ENCODE assay signal across 11 cellular contexts in genomic region chr6:11202513-11203305, GRCh38. TPM values are rescaled to one million over a fixed set of nuclear protein-coding genes. Genes with fewer than 3 reads are reported as not detected.
DNase-seq lines count a peak whose midpoint lies in the region; ATAC-seq and TF ChIP-seq lines count a peak whose summit lies in the region.
"Had no signal": no experiment of that assay in that cellular context is flagged by ENCODE, and none has a peak within 500 bp of the region (broad histone marks: within the 10 kb centered on the region; RNA-seq: fewer than 3 reads in every experiment).

No MANE protein-coding gene starts in this region.

- no peaks in the 10 kb centered on the region for H3K9me3 Mint-ChIP-seq in activated naive CD4-positive, alpha-beta T cell treated with anti-CD3 and anti-CD28 coated beads, Interleukin-2, amount 50 U/mL, for 24 hours
- no peaks in the 10 kb centered on the region for H3K9me3 Mint-ChIP-seq in memory B cell

- no peak for TF ChIP-seq POLR2A in upper lobe of left lung (IDR thresholded peaks at IDR 0.05)

- no peak for ATAC-seq in memory B cell (ENCODE audit: low read depth)
- ATAC-seq in upper lobe of left lung (ENCODE audit: low FRiP score in 2 of 2), result no peak
- ATAC-seq: foreskin keratinocyte had no signal

- H3K4me1 ChIP-seq in upper lobe of left lung, result peaks cover 77 to 90% (median 82%) of the 10 kb centered on the region in 4 donors

- WGBS in upper lobe of left lung, 2 donors, result 55 to 59% methylated on average over 9 of the region's 9 CpGs

- peak overlapping the region; percentile 73 for H3K4me3 Mint-ChIP-seq in activated naive CD4-positive, alpha-beta T cell treated with anti-CD3 and anti-CD28 coated beads, Interleukin-2, amount 50 U/mL, for 24 hours
- no peak overlapping the region for H3K4me3 Mint-ChIP-seq in memory B cell

- peak overlapping the region; percentile 65 for H3K27ac ChIP-seq in brain microvascular endothelial cell
- H3K27ac ChIP-seq in upper lobe of left lung, result peak overlapping the region; percentile 37 to 71 (median 56)
- H3K27ac ChIP-seq: foreskin keratinocyte had no signal

- peaks cover 26% of the 10 kb centered on the region for H3K36me3 Mint-ChIP-seq in activated naive CD4-positive, alpha-beta T cell treated with anti-CD3 and anti-CD28 coated beads, Interleukin-2, amount 50 U/mL, for 24 hours
- H3K36me3 Mint-ChIP-seq in memory B cell, result peaks cover 40% of the 10 kb centered on the region

- no peak for TF ChIP-seq EP300 in upper lobe of left lung (IDR thresholded peaks at IDR 0.05)

- no peaks in the 10 kb centered on the region for H3K27me3 Mint-ChIP-seq in activated naive CD4-positive, alpha-beta T cell treated with anti-CD3 and anti-CD28 coated beads, Interleukin-2, amount 50 U/mL, for 24 hours
- H3K27me3 Mint-ChIP-seq in memory B cell, result no peaks in the 10 kb centered on the region

- H3K36me3 ChIP-seq in brain microvascular endothelial cell (replicated peaks), result peaks cover 5% of the 10 kb centered on the region
- peaks cover 7 to 93% (median 50%) of the 10 kb centered on the region in 4 donors for H3K36me3 ChIP-seq in upper lobe of left lung

- H3K4me3 ChIP-seq in brain microvascular endothelial cell (ENCODE audit: low read depth, low read length), result no peak overlapping the region
- no peak overlapping the region for H3K4me3 ChIP-seq in upper lobe of left lung

- no peak overlapping the region for H3K27ac Mint-ChIP-seq in activated naive CD4-positive, alpha-beta T cell treated with anti-CD3 and anti-CD28 coated beads, Interleukin-2, amount 50 U/mL, for 24 hours
- peak overlapping the region; percentile 6 for H3K27ac Mint-ChIP-seq in memory B cell

- H3K27me3 ChIP-seq in brain microvascular endothelial cell (replicated peaks) (no peaks in the 10 kb centered on the region), upper lobe of left lung (no peaks in the 10 kb centered on the region)
- H3K27me3 ChIP-seq: foreskin keratinocyte had no signal

- TF ChIP-seq CTCF in brain microvascular endothelial cell (IDR thresholded peaks at IDR 0.05; ENCODE audit: low read depth, low read length, missing control alignments), result peak; percentile 10
- TF ChIP-seq CTCF in upper lobe of left lung (IDR thresholded peaks at IDR 0.05), result no peak

- H3K4me1 Mint-ChIP-seq in activated naive CD4-positive, alpha-beta T cell treated with anti-CD3 and anti-CD28 coated beads, Interleukin-2, amount 50 U/mL, for 24 hours, result peaks cover 61% of the 10 kb centered on the region
- H3K4me1 Mint-ChIP-seq in memory B cell, result peaks cover 13% of the 10 kb centered on the region

- DNase-seq in activated naive CD4-positive, alpha-beta T cell treated with Interleukin-2 at 50 U/mL for 16 hours, result no peak
- no peak for DNase-seq in brain microvascular endothelial cell
- no peak for DNase-seq in memory B cell (ENCODE audit: low spot score in 2 of 2)
- DNase-seq in upper lobe of left lung, result no peak
- no peak for DNase-seq in HCEC 1CT
- no peak for DNase-seq in stimulated activated CD4-positive, alpha-beta T cell treated with anti-CD3 and anti-CD28 coated beads, Interleukin-4, amount 100 ng/mL, for 1 hour
- no peak for DNase-seq in DMS79 (lab: John Stamatoyannopoulos, UW)
- DNase-seq: DMS53; foreskin keratinocyte; stimulated activated CD4-positive, alpha-beta T cell treated with anti-CD3 and anti-CD28 coated beads, Interleukin-2, amount 100 ng/mL, for 24 hours had no signal

- no peaks in the 10 kb centered on the region for H3K9me3 ChIP-seq in upper lobe of left lung

- in situ Hi-C loops in brain microvascular endothelial cell (cut with HindIII; ENCODE audit: low pct_ligation_motif_present, low sequenced_read_pairs), result no loop called here

RNA-seq across cellular contexts. Expression of gene NEDD9, which starts 29.8 kb away (rescaled TPM):
- total RNA-seq in upper lobe of left lung, result 100 to 1,000 TPM; 122 to 334 (median 173) TPM
